ENCODE assay signal across 18 cellular contexts in the genomic region with DNA sequence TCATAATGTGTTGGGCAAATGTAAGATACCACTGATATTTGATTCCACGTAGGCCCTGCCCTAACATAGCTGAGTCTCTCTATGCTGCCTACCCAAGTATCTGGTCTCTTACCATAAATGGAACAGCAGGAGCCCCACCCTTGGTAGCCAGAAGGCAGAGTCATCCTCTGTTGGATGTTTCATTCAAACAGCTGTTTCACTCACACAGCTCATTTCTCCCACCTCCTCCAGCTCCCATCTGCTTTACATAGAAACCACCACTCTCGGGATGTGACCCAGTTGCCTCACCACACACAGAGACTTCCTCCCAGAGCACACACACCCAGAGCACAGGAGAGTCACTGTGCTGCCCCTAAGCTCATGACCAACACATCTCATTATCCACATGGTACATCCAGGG.
DNase-seq lines count a peak whose midpoint lies in the region; ATAC-seq and TF ChIP-seq lines count a peak whose summit lies in the region.
"Had no signal": no experiment of that assay in that cellular context is flagged by ENCODE, and none has a peak within 500 bp of the region (broad histone marks: within the 10 kb centered on the region; RNA-seq: fewer than 3 reads in every experiment).

No MANE protein-coding gene starts in this region.

- TF ChIP-seq CTCF in heart right ventricle (IDR thresholded peaks at IDR 0.05), result no peak
- TF ChIP-seq CTCF in left ventricle myocardium inferior (IDR thresholded peaks at IDR 0.05; ENCODE audit: borderline replicate concordance), result no peak
- no peak for TF ChIP-seq CTCF in WERI-Rb-1 (IDR thresholded peaks at IDR 0.05; ENCODE audit: low read depth, low read length)

- H3K9me3 ChIP-seq in heart right ventricle (peaks cover 0 to 26% (median 8%) of the 10 kb centered on the region in 11 donors), left ventricle myocardium inferior (replicated peaks) (peaks cover 20% of the 10 kb centered on the region), KOPT-K1 (ENCODE audit: insufficient read depth, low read length, poor library complexity, severe bottlenecking) (peaks cover 20% of the 10 kb centered on the region), WERI-Rb-1 (ENCODE audit: severe bottlenecking) (no peaks in the 10 kb centered on the region)

- H3K4me3 Mint-ChIP-seq in activated naive CD8-positive, alpha-beta T cell treated with anti-CD3 and anti-CD28 coated beads, Interleukin-2, amount 50 U/mL, for 24 hours, result no peak overlapping the region
- H3K4me3 Mint-ChIP-seq: activated naive CD4-positive, alpha-beta T cell treated with anti-CD3 and anti-CD28 coated beads, Interleukin-2, amount 50 U/mL, for 24 hours; CD8-positive, alpha-beta T cell; neural crest cell had no signal

- 78 to 87% methylated on average over 2 of the region's 2 CpGs for WGBS in heart right ventricle, 2 donors

- no peak overlapping the region for H3K4me3 ChIP-seq in heart right ventricle
- no peak overlapping the region for H3K4me3 ChIP-seq in left ventricle myocardium inferior
- H3K4me3 ChIP-seq in WERI-Rb-1 (ENCODE audit: low read depth, low read length), result no peak overlapping the region
- H3K4me3 ChIP-seq: skin epidermis had no signal

- peaks cover 14% of the 10 kb centered on the region for H3K9me3 Mint-ChIP-seq in activated naive CD8-positive, alpha-beta T cell treated with anti-CD3 and anti-CD28 coated beads, Interleukin-2, amount 50 U/mL, for 24 hours

- intact Hi-C loops in heart right ventricle (cut with DNase I), result no loop called here
- intact Hi-C loops in left ventricle myocardium inferior (cut with micrococcal nuclease), result no loop called here

- no peak overlapping the region for H3K27ac Mint-ChIP-seq in activated naive CD8-positive, alpha-beta T cell treated with anti-CD3 and anti-CD28 coated beads, Interleukin-2, amount 50 U/mL, for 24 hours
- H3K27ac Mint-ChIP-seq: activated naive CD4-positive, alpha-beta T cell treated with anti-CD3 and anti-CD28 coated beads, Interleukin-2, amount 50 U/mL, for 24 hours; CD8-positive, alpha-beta T cell; progenitor cell of endocrine pancreas had no signal

- H3K36me3 ChIP-seq in heart right ventricle (no peaks in the 10 kb centered on the region), left ventricle myocardium inferior (no peaks in the 10 kb centered on the region), KOPT-K1 (ENCODE audit: insufficient read depth, low read length) (no peaks in the 10 kb centered on the region), WERI-Rb-1 (no peaks in the 10 kb centered on the region)

- H3K4me1 ChIP-seq in heart right ventricle, result no peaks in the 10 kb centered on the region
- H3K4me1 ChIP-seq in left ventricle myocardium inferior, result no peaks in the 10 kb centered on the region

- H3K27me3 ChIP-seq in heart right ventricle, result no peaks in the 10 kb centered on the region
- no peaks in the 10 kb centered on the region for H3K27me3 ChIP-seq in left ventricle myocardium inferior (ENCODE audit: low read depth)
- no peaks in the 10 kb centered on the region for H3K27me3 ChIP-seq in WERI-Rb-1 (ENCODE audit: insufficient read depth, low read depth, severe bottlenecking)

- peak in 5 of 8 donors; percentile 50 to 73 (median 63) for ATAC-seq in heart right ventricle
- peak; percentile 71 for ATAC-seq in activated naive CD8-positive, alpha-beta T cell treated with anti-CD3 and anti-CD28 coated beads, Interleukin-2, amount 50 U/mL, for 24 hours
- ATAC-seq in stimulated activated naive CD8-positive, alpha-beta T cell treated with anti-CD3 and anti-CD28 coated beads, Interleukin-15, Interleukin-2, amounts not matched to agents 100 U/mL and 50 U/mL, for 24 hours, result peak; percentile 70
- no peak for ATAC-seq in HG02571 (IDR thresholded peaks at IDR 0.05; ENCODE audit: unreplicated experiment)
- no peak for ATAC-seq in GM21381 (IDR thresholded peaks at IDR 0.05; ENCODE audit: unreplicated experiment)
- ATAC-seq: CD8-positive, alpha-beta T cell had no signal

- H3K4me1 Mint-ChIP-seq in activated naive CD8-positive, alpha-beta T cell treated with anti-CD3 and anti-CD28 coated beads, Interleukin-2, amount 50 U/mL, for 24 hours, result peaks cover 6% of the 10 kb centered on the region
- H3K4me1 Mint-ChIP-seq: activated naive CD4-positive, alpha-beta T cell treated with anti-CD3 and anti-CD28 coated beads, Interleukin-2, amount 50 U/mL, for 24 hours had no signal

- peaks cover 2% of the 10 kb centered on the region for H3K36me3 Mint-ChIP-seq in activated naive CD8-positive, alpha-beta T cell treated with anti-CD3 and anti-CD28 coated beads, Interleukin-2, amount 50 U/mL, for 24 hours (ENCODE audit: low read depth)
- H3K36me3 Mint-ChIP-seq: CD8-positive, alpha-beta T cell had no signal

- H3K27ac ChIP-seq in heart right ventricle (peak overlapping the region in 3 of 10 donors; percentile 41 to 64 (median 56)), left ventricle myocardium inferior (replicated peaks) (no peak overlapping the region), KOPT-K1 (ENCODE audit: low read depth, low read length, poor library complexity, severe bottlenecking) (peak overlapping the region; percentile 9), WERI-Rb-1 (no peak overlapping the region)
- H3K27ac ChIP-seq: skin epidermis had no signal

- DNase-seq in heart right ventricle, result no peak
- DNase-seq in left ventricle myocardium inferior, result no peak
- no peak for DNase-seq in activated naive CD8-positive, alpha-beta T cell treated with anti-CD3 and anti-CD28 coated beads, Interleukin-2, amount 50 U/mL, for 24 hours
- peak; percentile 7 for DNase-seq in stimulated activated naive CD8-positive, alpha-beta T cell treated with anti-CD3 and anti-CD28 coated beads, Interleukin-15, Interleukin-2, amounts not matched to agents 100 U/mL and 50 U/mL, for 24 hours
- no peak for DNase-seq in WERI-Rb-1
- DNase-seq: activated CD4-positive, alpha-beta T cell treated with anti-CD3 and anti-CD28 coated beads for 1 hour; CD8-positive, alpha-beta T cell; midbrain; NCI-H1105; NCI-H2107; SHP77 had no signal

- no peaks in the 10 kb centered on the region for H3K27me3 Mint-ChIP-seq in activated naive CD8-positive, alpha-beta T cell treated with anti-CD3 and anti-CD28 coated beads, Interleukin-2, amount 50 U/mL, for 24 hours
- H3K27me3 Mint-ChIP-seq: progenitor cell of endocrine pancreas had no signal

Comparison
In these comparisons a context has a peak if more than half of its experiments do, and no peak if none do; other contexts are left out.
1. ATAC-seq: peak in heart right ventricle (5 of 8), activated naive CD8-positive, alpha-beta T cell treated with anti-CD3 and anti-CD28 coated beads, Interleukin-2, amount 50 U/mL, for 24 hours (single experiment) and stimulated activated naive CD8-positive, alpha-beta T cell treated with anti-CD3 and anti-CD28 coated beads, Interleukin-15, Interleukin-2, amounts not matched to agents 100 U/mL and 50 U/mL, for 24 hours (single experiment); none in HG02571 (single experiment) and GM21381 (single experiment).